Comparison of ENCODE assay signal across 16 cellular contexts in the genomic region with DNA sequence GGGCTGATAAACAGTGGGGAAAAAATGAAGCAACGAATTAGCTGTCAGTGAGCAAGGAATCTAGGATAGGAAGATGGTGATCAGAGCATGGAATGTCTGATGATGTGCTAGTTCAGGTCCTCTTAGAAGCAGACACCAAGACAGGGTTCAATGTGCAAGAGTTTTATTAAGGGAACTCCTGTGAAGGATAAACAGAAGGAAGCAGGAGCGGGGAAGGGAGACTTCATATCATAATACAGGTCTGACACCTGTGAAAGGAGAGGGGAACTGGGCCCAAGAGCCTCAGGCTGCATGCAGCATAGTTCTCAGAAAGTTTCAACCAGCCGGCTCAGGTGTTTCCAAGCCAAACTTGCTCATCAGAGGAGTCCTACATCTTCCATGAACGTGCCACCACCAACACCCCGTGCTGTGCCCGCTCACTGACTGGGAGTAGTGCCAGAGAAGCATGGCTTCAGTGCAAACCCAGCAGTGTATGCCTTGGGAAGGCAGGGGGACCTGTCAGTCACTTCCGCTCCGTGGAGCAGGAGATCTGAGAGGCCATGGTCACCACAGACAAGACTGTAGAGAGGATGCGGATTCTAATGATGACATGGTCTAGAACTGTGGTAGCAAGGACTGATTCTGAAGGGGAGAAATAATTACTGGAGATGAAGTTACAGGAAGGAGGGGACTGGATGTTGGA. TPM values are rescaled to one million over a fixed set of nuclear protein-coding genes. Genes with fewer than 3 reads are reported as not detected.
DNase-seq lines count a peak whose midpoint lies in the region; ATAC-seq, FAIRE-seq and TF ChIP-seq lines count a peak whose summit lies in the region.
"Had no signal": no experiment of that assay in that cellular context is flagged by ENCODE, and none has a peak within 500 bp of the region (broad histone marks: within the 10 kb centered on the region; RNA-seq: fewer than 3 reads in every experiment).

No MANE protein-coding gene starts in this region.

- H3K9me3 ChIP-seq in T-helper 17 cell (ENCODE audit: control insufficient read depth, low read length, poor library complexity, severe bottlenecking) (no peaks in the 10 kb centered on the region), lower lobe of right lung (no peaks in the 10 kb centered on the region)
- H3K9me3 ChIP-seq: MG63, thyroid gland had no signal

- no peak overlapping the region for H3K4me3 ChIP-seq in lower lobe of right lung
- H3K4me3 ChIP-seq: MG63 had no signal

- TF ChIP-seq CTCF in lower lobe of right lung (IDR thresholded peaks at IDR 0.05) = no peak

- H3K27ac ChIP-seq in lower lobe of right lung = no peak overlapping the region
- H3K27ac ChIP-seq: brain microvascular endothelial cell, esophagus squamous epithelium, thyroid gland had no signal

- H3K4me3 Mint-ChIP-seq in activated naive CD4-positive, alpha-beta T cell treated with anti-CD3 and anti-CD28 coated beads, Interleukin-2, amount 10 ng/mL, durations not matched to agents 7 days and 5 days = peak overlapping the region; percentile 58
- H3K4me3 Mint-ChIP-seq in activated naive CD4-positive, alpha-beta T cell treated with anti-CD3 and anti-CD28 coated beads for 36 hours = no peak overlapping the region
- peak overlapping the region; percentile 73 for H3K4me3 Mint-ChIP-seq in T-helper 17 cell
- H3K4me3 Mint-ChIP-seq in stimulated activated naive CD8-positive, alpha-beta T cell treated with anti-CD3 and anti-CD28 coated beads, Interleukin-15, Interleukin-2, amounts not matched to agents 100 ng/mL and 50 ng/mL, for 24 hours = peak overlapping the region; percentile 20

- peaks cover 4% of the 10 kb centered on the region for H3K9me3 Mint-ChIP-seq in activated naive CD4-positive, alpha-beta T cell treated with anti-CD3 and anti-CD28 coated beads, Interleukin-2, amount 10 ng/mL, durations not matched to agents 7 days and 5 days
- no peaks in the 10 kb centered on the region for H3K9me3 Mint-ChIP-seq in activated naive CD4-positive, alpha-beta T cell treated with anti-CD3 and anti-CD28 coated beads for 36 hours
- H3K9me3 Mint-ChIP-seq in stimulated activated naive CD8-positive, alpha-beta T cell treated with anti-CD3 and anti-CD28 coated beads, Interleukin-15, Interleukin-2, amounts not matched to agents 100 ng/mL and 50 ng/mL, for 24 hours = peaks cover 4% of the 10 kb centered on the region

- no peak for ATAC-seq in T-helper 17 cell
- ATAC-seq in lower lobe of right lung = peak; percentile 7 to 35

- H3K36me3 Mint-ChIP-seq in activated naive CD4-positive, alpha-beta T cell treated with anti-CD3 and anti-CD28 coated beads, Interleukin-2, amount 10 ng/mL, durations not matched to agents 7 days and 5 days = peaks cover 7% of the 10 kb centered on the region
- no peaks in the 10 kb centered on the region for H3K36me3 Mint-ChIP-seq in activated naive CD4-positive, alpha-beta T cell treated with anti-CD3 and anti-CD28 coated beads for 36 hours (ENCODE audit: low read depth)
- peaks cover 4% of the 10 kb centered on the region for H3K36me3 Mint-ChIP-seq in T-helper 17 cell (ENCODE audit: low read depth)
- peaks cover 4% of the 10 kb centered on the region for H3K36me3 Mint-ChIP-seq in stimulated activated naive CD8-positive, alpha-beta T cell treated with anti-CD3 and anti-CD28 coated beads, Interleukin-15, Interleukin-2, amounts not matched to agents 100 ng/mL and 50 ng/mL, for 24 hours (ENCODE audit: low read depth)

- peaks cover 9% of the 10 kb centered on the region for H3K4me1 Mint-ChIP-seq in activated naive CD4-positive, alpha-beta T cell treated with anti-CD3 and anti-CD28 coated beads, Interleukin-2, amount 10 ng/mL, durations not matched to agents 7 days and 5 days
- peaks cover 15% of the 10 kb centered on the region for H3K4me1 Mint-ChIP-seq in activated naive CD4-positive, alpha-beta T cell treated with anti-CD3 and anti-CD28 coated beads for 36 hours (ENCODE audit: low read depth)
- peaks cover 26% of the 10 kb centered on the region for H3K4me1 Mint-ChIP-seq in T-helper 17 cell
- H3K4me1 Mint-ChIP-seq in stimulated activated naive CD8-positive, alpha-beta T cell treated with anti-CD3 and anti-CD28 coated beads, Interleukin-15, Interleukin-2, amounts not matched to agents 100 ng/mL and 50 ng/mL, for 24 hours (ENCODE audit: low read depth) = peaks cover 11% of the 10 kb centered on the region

- CTCF ChIA-PET in activated naive CD4-positive, alpha-beta T cell treated with anti-CD3 and anti-CD28 coated beads, Interleukin-2, amount 10 ng/mL, durations not matched to agents 7 days and 5 days (lab: Charles Lee) = interaction anchor here (1.3 to 3.6 kb wide), 4 partner anchors 9 to 101 kb away, joined by 4 to 38 read pairs (median 4); no protein-coding TSS in a partner anchor
- CTCF ChIA-PET in activated naive CD4-positive, alpha-beta T cell treated with anti-CD3 and anti-CD28 coated beads for 36 hours (lab: Charles Lee) = interaction anchor here (0.7 to 1.5 kb wide), 6 partner anchors 7 to 162 kb away, joined by 3 to 5 read pairs (median 4); no protein-coding TSS in a partner anchor

- no peak for FAIRE-seq in urothelium cell line (lab: Jason Lieb, UNC)

- no peaks in the 10 kb centered on the region for H3K27me3 ChIP-seq in lower lobe of right lung (ENCODE audit: low read depth)
- H3K27me3 ChIP-seq: BE2C, brain microvascular endothelial cell, esophagus squamous epithelium, MG63, thyroid gland had no signal

- peaks cover 22% of the 10 kb centered on the region for H3K27me3 Mint-ChIP-seq in activated naive CD4-positive, alpha-beta T cell treated with anti-CD3 and anti-CD28 coated beads, Interleukin-2, amount 10 ng/mL, durations not matched to agents 7 days and 5 days
- H3K27me3 Mint-ChIP-seq in activated naive CD4-positive, alpha-beta T cell treated with anti-CD3 and anti-CD28 coated beads for 36 hours (ENCODE audit: low read depth) = no peaks in the 10 kb centered on the region
- peaks cover 7% of the 10 kb centered on the region for H3K27me3 Mint-ChIP-seq in T-helper 17 cell
- H3K27me3 Mint-ChIP-seq in stimulated activated naive CD8-positive, alpha-beta T cell treated with anti-CD3 and anti-CD28 coated beads, Interleukin-15, Interleukin-2, amounts not matched to agents 100 ng/mL and 50 ng/mL, for 24 hours = no peaks in the 10 kb centered on the region

- DNase-seq in activated naive CD4-positive, alpha-beta T cell treated with anti-CD3 and anti-CD28 coated beads, Interleukin-2, amount 10 ng/mL, durations not matched to agents 7 days and 5 days = no peak
- no peak for DNase-seq in activated naive CD4-positive, alpha-beta T cell treated with anti-CD3 and anti-CD28 coated beads for 36 hours
- no peak for DNase-seq in T-helper 17 cell
- DNase-seq in lower lobe of right lung = no peak
- no peak for DNase-seq in effector CD4-positive, alpha-beta T cell
- DNase-seq in GM03348 (ENCODE audit: low spot score) = no peak
- DNase-seq in urothelium cell line (ENCODE audit: low spot score) = no peak
- DNase-seq: BE2C, dermis blood vessel endothelial cell, DND-41, esophagus squamous epithelium, mesenchymal stem cell, MG63 had no signal

- H3K4me1 ChIP-seq in lower lobe of right lung = no peaks in the 10 kb centered on the region
- H3K4me1 ChIP-seq: BE2C had no signal

- intact Hi-C loops in activated naive CD4-positive, alpha-beta T cell treated with anti-CD3 and anti-CD28 coated beads for 36 hours (cut with micrococcal nuclease) = loop anchor here (1.0 to 5.0 kb wide), 8 partner anchors 58 to 861 kb away; no protein-coding TSS in a partner anchor
- intact Hi-C loops in lower lobe of right lung (cut with DNase I) = no loop called here

- H3K27ac Mint-ChIP-seq in activated naive CD4-positive, alpha-beta T cell treated with anti-CD3 and anti-CD28 coated beads, Interleukin-2, amount 10 ng/mL, durations not matched to agents 7 days and 5 days = no peak overlapping the region
- no peak overlapping the region for H3K27ac Mint-ChIP-seq in activated naive CD4-positive, alpha-beta T cell treated with anti-CD3 and anti-CD28 coated beads for 36 hours
- peak overlapping the region; percentile 42 for H3K27ac Mint-ChIP-seq in T-helper 17 cell
- H3K27ac Mint-ChIP-seq in stimulated activated naive CD8-positive, alpha-beta T cell treated with anti-CD3 and anti-CD28 coated beads, Interleukin-15, Interleukin-2, amounts not matched to agents 100 ng/mL and 50 ng/mL, for 24 hours = no peak overlapping the region

- no peaks in the 10 kb centered on the region for H3K36me3 ChIP-seq in lower lobe of right lung
- H3K36me3 ChIP-seq: BE2C, brain microvascular endothelial cell, esophagus squamous epithelium, MG63, thyroid gland had no signal

RNA-seq across cellular contexts. Expression of gene ZNF800, which starts 45.8 kb away (rescaled TPM):
- 10 to 100 TPM; 18.2 to 19.5 TPM for total RNA-seq in activated naive CD4-positive, alpha-beta T cell treated with anti-CD3 and anti-CD28 coated beads for 36 hours
- 10 to 100 TPM; 67.2 to 70.1 TPM for total RNA-seq in T-helper 17 cell
- 36.6 TPM for total RNA-seq in lower lobe of right lung
